Comparison of ENCODE assay signal across 1 cellular context in the genomic region with DNA sequence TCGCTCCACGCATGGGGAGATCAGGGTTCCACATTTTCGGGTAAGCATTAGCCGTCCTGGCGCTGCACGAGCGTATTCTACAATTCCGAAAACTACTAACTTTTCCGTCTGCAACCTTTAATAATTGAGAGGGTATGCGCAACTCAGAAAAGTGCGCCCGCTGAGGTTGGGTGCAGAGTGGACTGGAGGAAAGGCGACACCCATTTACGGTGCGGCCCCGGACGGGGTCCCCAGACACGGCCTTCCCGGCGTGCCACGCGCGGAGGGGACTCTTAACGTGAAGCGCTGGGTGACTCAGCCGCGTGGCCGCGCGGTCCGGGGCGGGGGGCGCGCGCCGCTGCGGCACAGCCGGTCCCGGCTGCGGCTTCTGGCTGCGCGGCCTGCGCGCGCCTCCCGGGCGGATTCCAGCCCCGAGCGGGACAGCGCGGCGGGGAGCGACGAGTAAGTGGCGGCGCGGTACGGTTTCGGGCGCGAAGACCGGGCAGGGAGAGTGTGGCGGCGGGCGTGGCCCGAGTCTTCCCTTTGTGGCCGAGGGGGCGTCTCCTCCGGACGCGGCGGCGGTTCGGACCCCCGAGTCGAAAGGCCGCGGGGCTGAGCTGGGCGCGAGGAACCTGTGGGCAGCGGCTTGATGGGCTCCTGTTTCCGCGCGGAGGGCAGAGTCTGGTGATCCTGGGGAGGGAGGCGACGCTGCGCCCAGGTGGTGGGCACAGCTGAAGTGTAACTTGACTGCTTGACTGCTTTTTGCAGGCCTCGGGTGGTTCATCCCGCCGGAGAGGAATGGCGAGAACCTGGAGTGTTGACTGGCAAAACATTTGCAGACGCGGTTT.
TF ChIP-seq lines count a peak whose summit lies in the region.

A gene (plus strand): TSS at position 330 of the 827 bp plus-strand sequence. CDS start 27,098 bp downstream, outside the sequence.
A gene with protein sequence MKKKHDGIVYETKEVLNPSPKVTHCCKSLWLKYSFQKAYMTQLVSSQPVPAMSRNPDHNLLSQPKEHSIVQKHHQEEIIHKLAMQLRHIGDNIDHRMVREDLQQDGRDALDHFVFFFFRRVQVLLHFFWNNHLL (minus strand): TSS at position 184 of the 827 bp plus-strand sequence. CDS start 16,772 bp downstream, outside the sequence.

TF ChIP-seq in K562, 482 proteins besides CTCF, POLR2A, EP300 and RAD21 (continued from another document and continues in another):
- TF ChIP-seq, protein P1, sequence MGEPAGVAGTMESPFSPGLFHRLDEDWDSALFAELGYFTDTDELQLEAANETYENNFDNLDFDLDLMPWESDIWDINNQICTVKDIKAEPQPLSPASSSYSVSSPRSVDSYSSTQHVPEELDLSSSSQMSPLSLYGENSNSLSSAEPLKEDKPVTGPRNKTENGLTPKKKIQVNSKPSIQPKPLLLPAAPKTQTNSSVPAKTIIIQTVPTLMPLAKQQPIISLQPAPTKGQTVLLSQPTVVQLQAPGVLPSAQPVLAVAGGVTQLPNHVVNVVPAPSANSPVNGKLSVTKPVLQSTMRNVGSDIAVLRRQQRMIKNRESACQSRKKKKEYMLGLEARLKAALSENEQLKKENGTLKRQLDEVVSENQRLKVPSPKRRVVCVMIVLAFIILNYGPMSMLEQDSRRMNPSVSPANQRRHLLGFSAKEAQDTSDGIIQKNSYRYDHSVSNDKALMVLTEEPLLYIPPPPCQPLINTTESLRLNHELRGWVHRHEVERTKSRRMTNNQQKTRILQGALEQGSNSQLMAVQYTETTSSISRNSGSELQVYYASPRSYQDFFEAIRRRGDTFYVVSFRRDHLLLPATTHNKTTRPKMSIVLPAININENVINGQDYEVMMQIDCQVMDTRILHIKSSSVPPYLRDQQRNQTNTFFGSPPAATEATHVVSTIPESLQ (CRISPR knock-in tag; IDR thresholded peaks at IDR 0.05): peak; percentile 15; the same call in 1 of the 2 replicates
- TF ChIP-seq RFX7 (CRISPR knock-in tag; IDR thresholded peaks at IDR 0.05): no peak
- no peak for TF ChIP-seq GATAD2A (IDR thresholded peaks at IDR 0.05)
- TF ChIP-seq NCOA6 (IDR thresholded peaks at IDR 0.05): no peak
- TF ChIP-seq HDAC3 (IDR thresholded peaks at IDR 0.05; ENCODE audit: borderline replicate concordance, partially characterized antibody): peak; percentile 93
- TF ChIP-seq ZNF12 (CRISPR knock-in tag; IDR thresholded peaks at IDR 0.05): 0 out of 2 replicates have a peak, but pooled peaks have one; percentile 75
- TF ChIP-seq, protein P2, sequence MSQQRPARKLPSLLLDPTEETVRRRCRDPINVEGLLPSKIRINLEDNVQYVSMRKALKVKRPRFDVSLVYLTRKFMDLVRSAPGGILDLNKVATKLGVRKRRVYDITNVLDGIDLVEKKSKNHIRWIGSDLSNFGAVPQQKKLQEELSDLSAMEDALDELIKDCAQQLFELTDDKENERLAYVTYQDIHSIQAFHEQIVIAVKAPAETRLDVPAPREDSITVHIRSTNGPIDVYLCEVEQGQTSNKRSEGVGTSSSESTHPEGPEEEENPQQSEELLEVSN (IDR thresholded peaks at IDR 0.05; ENCODE audit: borderline replicate concordance in 1 of 2, extremely low read depth in 1 of 2, insufficient read depth in 1 of 2, insufficient read length in 1 of 2, low read depth in 1 of 2, low read length in 1 of 2, poor library complexity in 1 of 2, severe bottlenecking in 1 of 2): peak; percentile 70 to 88
- TF ChIP-seq, protein P3, sequence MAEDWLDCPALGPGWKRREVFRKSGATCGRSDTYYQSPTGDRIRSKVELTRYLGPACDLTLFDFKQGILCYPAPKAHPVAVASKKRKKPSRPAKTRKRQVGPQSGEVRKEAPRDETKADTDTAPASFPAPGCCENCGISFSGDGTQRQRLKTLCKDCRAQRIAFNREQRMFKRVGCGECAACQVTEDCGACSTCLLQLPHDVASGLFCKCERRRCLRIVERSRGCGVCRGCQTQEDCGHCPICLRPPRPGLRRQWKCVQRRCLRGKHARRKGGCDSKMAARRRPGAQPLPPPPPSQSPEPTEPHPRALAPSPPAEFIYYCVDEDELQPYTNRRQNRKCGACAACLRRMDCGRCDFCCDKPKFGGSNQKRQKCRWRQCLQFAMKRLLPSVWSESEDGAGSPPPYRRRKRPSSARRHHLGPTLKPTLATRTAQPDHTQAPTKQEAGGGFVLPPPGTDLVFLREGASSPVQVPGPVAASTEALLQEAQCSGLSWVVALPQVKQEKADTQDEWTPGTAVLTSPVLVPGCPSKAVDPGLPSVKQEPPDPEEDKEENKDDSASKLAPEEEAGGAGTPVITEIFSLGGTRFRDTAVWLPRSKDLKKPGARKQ (CRISPR knock-in tag; IDR thresholded peaks at IDR 0.05): no peak
- TF ChIP-seq FOXM1 (IDR thresholded peaks at IDR 0.05; ENCODE audit: low read depth): peak; percentile 66
- TF ChIP-seq FOXM1 (CRISPR knock-in tag; IDR thresholded peaks at IDR 0.05; ENCODE audit: low read depth): no peak; the same call in 1 of the 2 replicates
- TF ChIP-seq, protein P4, sequence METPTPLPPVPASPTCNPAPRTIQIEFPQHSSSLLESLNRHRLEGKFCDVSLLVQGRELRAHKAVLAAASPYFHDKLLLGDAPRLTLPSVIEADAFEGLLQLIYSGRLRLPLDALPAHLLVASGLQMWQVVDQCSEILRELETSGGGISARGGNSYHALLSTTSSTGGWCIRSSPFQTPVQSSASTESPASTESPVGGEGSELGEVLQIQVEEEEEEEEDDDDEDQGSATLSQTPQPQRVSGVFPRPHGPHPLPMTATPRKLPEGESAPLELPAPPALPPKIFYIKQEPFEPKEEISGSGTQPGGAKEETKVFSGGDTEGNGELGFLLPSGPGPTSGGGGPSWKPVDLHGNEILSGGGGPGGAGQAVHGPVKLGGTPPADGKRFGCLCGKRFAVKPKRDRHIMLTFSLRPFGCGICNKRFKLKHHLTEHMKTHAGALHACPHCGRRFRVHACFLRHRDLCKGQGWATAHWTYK (CRISPR knock-in tag; IDR thresholded peaks at IDR 0.05): peak; percentile 83
- TF ChIP-seq CHCHD3 (CRISPR knock-in tag; IDR thresholded peaks at IDR 0.05): no peak
- TF ChIP-seq, protein P5, sequence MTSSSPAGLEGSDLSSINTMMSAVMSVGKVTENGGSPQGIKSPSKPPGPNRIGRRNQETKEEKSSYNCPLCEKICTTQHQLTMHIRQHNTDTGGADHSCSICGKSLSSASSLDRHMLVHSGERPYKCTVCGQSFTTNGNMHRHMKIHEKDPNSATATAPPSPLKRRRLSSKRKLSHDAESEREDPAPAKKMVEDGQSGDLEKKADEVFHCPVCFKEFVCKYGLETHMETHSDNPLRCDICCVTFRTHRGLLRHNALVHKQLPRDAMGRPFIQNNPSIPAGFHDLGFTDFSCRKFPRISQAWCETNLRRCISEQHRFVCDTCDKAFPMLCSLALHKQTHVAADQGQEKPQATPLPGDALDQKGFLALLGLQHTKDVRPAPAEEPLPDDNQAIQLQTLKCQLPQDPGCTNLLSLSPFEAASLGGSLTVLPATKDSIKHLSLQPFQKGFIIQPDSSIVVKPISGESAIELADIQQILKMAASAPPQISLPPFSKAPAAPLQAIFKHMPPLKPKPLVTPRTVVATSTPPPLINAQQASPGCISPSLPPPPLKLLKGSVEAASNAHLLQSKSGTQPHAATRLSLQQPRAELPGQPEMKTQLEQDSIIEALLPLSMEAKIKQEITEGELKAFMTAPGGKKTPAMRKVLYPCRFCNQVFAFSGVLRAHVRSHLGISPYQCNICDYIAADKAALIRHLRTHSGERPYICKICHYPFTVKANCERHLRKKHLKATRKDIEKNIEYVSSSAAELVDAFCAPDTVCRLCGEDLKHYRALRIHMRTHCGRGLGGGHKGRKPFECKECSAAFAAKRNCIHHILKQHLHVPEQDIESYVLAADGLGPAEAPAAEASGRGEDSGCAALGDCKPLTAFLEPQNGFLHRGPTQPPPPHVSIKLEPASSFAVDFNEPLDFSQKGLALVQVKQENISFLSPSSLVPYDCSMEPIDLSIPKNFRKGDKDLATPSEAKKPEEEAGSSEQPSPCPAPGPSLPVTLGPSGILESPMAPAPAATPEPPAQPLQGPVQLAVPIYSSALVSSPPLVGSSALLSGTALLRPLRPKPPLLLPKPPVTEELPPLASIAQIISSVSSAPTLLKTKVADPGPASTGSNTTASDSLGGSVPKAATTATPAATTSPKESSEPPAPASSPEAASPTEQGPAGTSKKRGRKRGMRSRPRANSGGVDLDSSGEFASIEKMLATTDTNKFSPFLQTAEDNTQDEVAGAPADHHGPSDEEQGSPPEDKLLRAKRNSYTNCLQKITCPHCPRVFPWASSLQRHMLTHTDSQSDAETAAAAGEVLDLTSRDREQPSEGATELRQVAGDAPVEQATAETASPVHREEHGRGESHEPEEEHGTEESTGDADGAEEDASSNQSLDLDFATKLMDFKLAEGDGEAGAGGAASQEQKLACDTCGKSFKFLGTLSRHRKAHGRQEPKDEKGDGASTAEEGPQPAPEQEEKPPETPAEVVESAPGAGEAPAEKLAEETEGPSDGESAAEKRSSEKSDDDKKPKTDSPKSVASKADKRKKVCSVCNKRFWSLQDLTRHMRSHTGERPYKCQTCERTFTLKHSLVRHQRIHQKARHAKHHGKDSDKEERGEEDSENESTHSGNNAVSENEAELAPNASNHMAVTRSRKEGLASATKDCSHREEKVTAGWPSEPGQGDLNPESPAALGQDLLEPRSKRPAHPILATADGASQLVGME (CRISPR knock-in tag; IDR thresholded peaks at IDR 0.05): 0 out of 2 replicates have a peak, but pooled peaks have one; percentile 79
- TF ChIP-seq PHF21A (IDR thresholded peaks at IDR 0.05; ENCODE audit: borderline replicate concordance, low read depth): no peak
- TF ChIP-seq MXI1 (IDR thresholded peaks at IDR 0.05; ENCODE audit: low read depth, low read length): no peak
- peak; percentile 96 for TF ChIP-seq PHF8 (IDR thresholded peaks at IDR 0.05; ENCODE audit: borderline replicate concordance, low read length)
- TF ChIP-seq DACH1 (IDR thresholded peaks at IDR 0.05; ENCODE audit: partially characterized antibody): no peak
- TF ChIP-seq KDM4B (IDR thresholded peaks at IDR 0.05; ENCODE audit: borderline replicate concordance in 2 of 2, low read depth in 1 of 2): no peak; a peak in 1 of 4 replicates
- TF ChIP-seq, protein P6, sequence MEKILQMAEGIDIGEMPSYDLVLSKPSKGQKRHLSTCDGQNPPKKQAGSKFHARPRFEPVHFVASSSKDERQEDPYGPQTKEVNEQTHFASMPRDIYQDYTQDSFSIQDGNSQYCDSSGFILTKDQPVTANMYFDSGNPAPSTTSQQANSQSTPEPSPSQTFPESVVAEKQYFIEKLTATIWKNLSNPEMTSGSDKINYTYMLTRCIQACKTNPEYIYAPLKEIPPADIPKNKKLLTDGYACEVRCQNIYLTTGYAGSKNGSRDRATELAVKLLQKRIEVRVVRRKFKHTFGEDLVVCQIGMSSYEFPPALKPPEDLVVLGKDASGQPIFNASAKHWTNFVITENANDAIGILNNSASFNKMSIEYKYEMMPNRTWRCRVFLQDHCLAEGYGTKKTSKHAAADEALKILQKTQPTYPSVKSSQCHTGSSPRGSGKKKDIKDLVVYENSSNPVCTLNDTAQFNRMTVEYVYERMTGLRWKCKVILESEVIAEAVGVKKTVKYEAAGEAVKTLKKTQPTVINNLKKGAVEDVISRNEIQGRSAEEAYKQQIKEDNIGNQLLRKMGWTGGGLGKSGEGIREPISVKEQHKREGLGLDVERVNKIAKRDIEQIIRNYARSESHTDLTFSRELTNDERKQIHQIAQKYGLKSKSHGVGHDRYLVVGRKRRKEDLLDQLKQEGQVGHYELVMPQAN (IDR thresholded peaks at IDR 0.05; ENCODE audit: borderline replicate concordance): peak; percentile 70; the same call in 1 of the 2 replicates
- peak; percentile 72; the same call in 1 of the 2 replicates for TF ChIP-seq FOXP1 (CRISPR knock-in tag; IDR thresholded peaks at IDR 0.05)
- 0 out of 2 replicates have a peak, but pooled peaks have one; percentile 3 for TF ChIP-seq GTF2A2 (tag; IDR thresholded peaks at IDR 0.05)
- TF ChIP-seq ZNF384 (IDR thresholded peaks at IDR 0.05; ENCODE audit: low read depth, low read length): 0 out of 2 replicates have a peak, but pooled peaks have one; percentile 22
- TF ChIP-seq, protein P7, sequence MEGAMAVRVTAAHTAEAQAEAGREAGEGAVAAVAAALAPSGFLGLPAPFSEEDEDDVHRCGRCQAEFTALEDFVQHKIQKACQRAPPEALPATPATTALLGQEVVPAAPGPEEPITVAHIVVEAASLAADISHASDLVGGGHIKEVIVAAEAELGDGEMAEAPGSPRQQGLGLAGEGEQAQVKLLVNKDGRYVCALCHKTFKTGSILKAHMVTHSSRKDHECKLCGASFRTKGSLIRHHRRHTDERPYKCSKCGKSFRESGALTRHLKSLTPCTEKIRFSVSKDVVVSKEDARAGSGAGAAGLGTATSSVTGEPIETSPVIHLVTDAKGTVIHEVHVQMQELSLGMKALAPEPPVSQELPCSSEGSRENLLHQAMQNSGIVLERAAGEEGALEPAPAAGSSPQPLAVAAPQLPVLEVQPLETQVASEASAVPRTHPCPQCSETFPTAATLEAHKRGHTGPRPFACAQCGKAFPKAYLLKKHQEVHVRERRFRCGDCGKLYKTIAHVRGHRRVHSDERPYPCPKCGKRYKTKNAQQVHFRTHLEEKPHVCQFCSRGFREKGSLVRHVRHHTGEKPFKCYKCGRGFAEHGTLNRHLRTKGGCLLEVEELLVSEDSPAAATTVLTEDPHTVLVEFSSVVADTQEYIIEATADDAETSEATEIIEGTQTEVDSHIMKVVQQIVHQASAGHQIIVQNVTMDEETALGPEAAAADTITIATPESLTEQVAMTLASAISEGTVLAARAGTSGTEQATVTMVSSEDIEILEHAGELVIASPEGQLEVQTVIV (CRISPR knock-in tag; IDR thresholded peaks at IDR 0.05; ENCODE audit: borderline replicate concordance): peak; percentile 69; the same call in 1 of the 2 replicates
- TF ChIP-seq HNRNPLL (IDR thresholded peaks at IDR 0.05; ENCODE audit: low read depth, low read length, poor library complexity, severe bottlenecking): peak; percentile 98
- no peak for TF ChIP-seq PURB (CRISPR knock-in tag; IDR thresholded peaks at IDR 0.05; ENCODE audit: low read depth)
- TF ChIP-seq JUN (IDR thresholded peaks at IDR 0.05; ENCODE audit: borderline replicate concordance, low read depth, low read length): peak; percentile 98
- no peak for TF ChIP-seq JUN (CRISPR knock-in tag; IDR thresholded peaks at IDR 0.05; ENCODE audit: borderline replicate concordance)
- peak; percentile 99 for TF ChIP-seq RBFOX2 (IDR thresholded peaks at IDR 0.05; ENCODE audit: low read depth, low read length)
- TF ChIP-seq SIN3A (IDR thresholded peaks at IDR 0.05; ENCODE audit: borderline replicate concordance in 2 of 2, control insufficient read depth in 1 of 2, low read depth in 2 of 2, low read length in 2 of 2): peak; percentile 61 to 82; a peak in 2 of 4 replicates
- TF ChIP-seq FIP1L1 (IDR thresholded peaks at IDR 0.05; ENCODE audit: low read depth, low read length, poor library complexity, severe bottlenecking): peak; percentile 83
- TF ChIP-seq, protein P8, sequence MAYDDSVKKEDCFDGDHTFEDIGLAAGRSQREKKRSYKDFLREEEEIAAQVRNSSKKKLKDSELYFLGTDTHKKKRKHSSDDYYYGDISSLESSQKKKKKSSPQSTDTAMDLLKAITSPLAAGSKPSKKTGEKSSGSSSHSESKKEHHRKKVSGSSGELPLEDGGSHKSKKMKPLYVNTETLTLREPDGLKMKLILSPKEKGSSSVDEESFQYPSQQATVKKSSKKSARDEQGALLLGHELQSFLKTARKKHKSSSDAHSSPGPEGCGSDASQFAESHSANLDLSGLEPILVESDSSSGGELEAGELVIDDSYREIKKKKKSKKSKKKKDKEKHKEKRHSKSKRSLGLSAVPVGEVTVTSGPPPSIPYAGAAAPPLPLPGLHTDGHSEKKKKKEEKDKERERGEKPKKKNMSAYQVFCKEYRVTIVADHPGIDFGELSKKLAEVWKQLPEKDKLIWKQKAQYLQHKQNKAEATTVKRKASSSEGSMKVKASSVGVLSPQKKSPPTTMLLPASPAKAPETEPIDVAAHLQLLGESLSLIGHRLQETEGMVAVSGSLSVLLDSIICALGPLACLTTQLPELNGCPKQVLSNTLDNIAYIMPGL (CRISPR knock-in tag; IDR thresholded peaks at IDR 0.05): peak; percentile 93
- TF ChIP-seq SRSF3 (IDR thresholded peaks at IDR 0.05; ENCODE audit: insufficient read depth, low read length): 0 out of 2 replicates have a peak, but pooled peaks have one; percentile 62
- TF ChIP-seq NRF1 (conservative IDR thresholded peaks at IDR 0.05 in 1 of 2, IDR thresholded peaks at IDR 0.05 in 1 of 2): peak; percentile 81 to 87
- TF ChIP-seq ZNF780A (CRISPR knock-in tag; IDR thresholded peaks at IDR 0.05): no peak
